ENCODE assay signal across 35 cellular contexts in the genomic region with DNA sequence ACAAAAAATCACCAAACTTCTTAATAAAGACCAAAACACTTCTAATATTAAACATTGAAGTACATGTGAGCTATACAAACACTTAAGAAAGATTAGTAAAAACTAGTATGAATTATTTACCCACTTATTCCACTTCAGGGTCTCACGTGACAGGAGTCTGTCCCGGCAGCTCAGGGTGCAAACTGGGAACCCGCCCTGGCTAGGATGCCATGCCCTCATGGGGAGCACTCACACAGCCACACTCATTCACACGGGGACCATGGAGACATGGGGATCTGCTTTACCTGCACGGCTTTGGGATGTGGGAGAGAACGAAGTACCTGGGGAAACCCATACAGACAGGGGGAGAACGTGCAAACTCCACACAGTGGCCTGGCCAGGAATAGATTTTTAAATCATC.
"Had no signal": no experiment of that assay in that cellular context is flagged by ENCODE, and none has a peak within 500 bp of the region (broad histone marks: within the 10 kb centered on the region; RNA-seq: fewer than 3 reads in every experiment).

No MANE protein-coding gene starts in this region.

- H3K27me3 Mint-ChIP-seq: activated B cell treated with CpG ODN at 0.5 μM for 24 hours; activated CD4-positive, alpha-beta memory T cell treated with anti-CD3 and anti-CD28 coated beads for 36 hours; activated CD4-positive, alpha-beta T cell treated with anti-CD3 and anti-CD28 coated beads, Interleukin-2, amount 10 ng/mL, durations not matched to agents 24 days and 14 days; activated CD8-positive, alpha-beta T cell treated with anti-CD3 and anti-CD28 coated beads for 36 hours; activated naive CD8-positive, alpha-beta T cell treated with anti-CD3 and anti-CD28 coated beads, Interleukin-2, amount 10 ng/mL, durations not matched to agents 7 days and 5 days; activated naive CD8-positive, alpha-beta T cell treated with anti-CD3 and anti-CD28 coated beads, Interleukin-2, amount 50 U/mL, for 24 hours; central memory CD8-positive, alpha-beta T cell had no signal

- H3K4me3 Mint-ChIP-seq: activated B cell treated with CpG ODN at 0.5 μM for 24 hours; activated CD4-positive, alpha-beta memory T cell treated with anti-CD3 and anti-CD28 coated beads for 36 hours; activated CD4-positive, alpha-beta T cell treated with anti-CD3 and anti-CD28 coated beads, Interleukin-2, amount 10 ng/mL, durations not matched to agents 24 days and 14 days; activated CD8-positive, alpha-beta T cell treated with anti-CD3 and anti-CD28 coated beads for 36 hours; activated naive CD4-positive, alpha-beta T cell treated with anti-CD3 and anti-CD28 coated beads, Interleukin-2, amount 10 ng/mL, durations not matched to agents 7 days and 5 days; activated naive CD4-positive, alpha-beta T cell treated with anti-CD3 and anti-CD28 coated beads, Interleukin-2, amount 50 U/mL, for 24 hours; activated naive CD8-positive, alpha-beta T cell; activated naive CD8-positive, alpha-beta T cell treated with anti-CD3 and anti-CD28 coated beads, Interleukin-2, amount 10 ng/mL, durations not matched to agents 7 days and 5 days; activated naive CD8-positive, alpha-beta T cell treated with anti-CD3 and anti-CD28 coated beads, Interleukin-2, amount 50 U/mL, for 24 hours; brain; central memory CD8-positive, alpha-beta T cell; T-helper 1 cell treated with Interleukin-12 subunit alpha and Interleukin-12 subunit beta and Interleukin-4 antibody, amounts not matched to agents 30 μg/mL and 1 μg/mL, for 36 hours; T-helper 2 cell treated with Interferon-gamma antibody and Interleukin-4, amounts not matched to agents 5 μg/mL and 100 μg/mL, for 36 hours had no signal

- H3K36me3 Mint-ChIP-seq: activated CD4-positive, alpha-beta memory T cell treated with anti-CD3 and anti-CD28 coated beads for 36 hours; activated naive CD4-positive, alpha-beta T cell treated with anti-CD3 and anti-CD28 coated beads, Interleukin-2, amount 10 ng/mL, durations not matched to agents 7 days and 5 days; activated naive CD4-positive, alpha-beta T cell treated with anti-CD3 and anti-CD28 coated beads, Interleukin-2, amount 50 U/mL, for 24 hours; activated naive CD8-positive, alpha-beta T cell; activated naive CD8-positive, alpha-beta T cell treated with anti-CD3 and anti-CD28 coated beads, Interleukin-2, amount 10 ng/mL, durations not matched to agents 7 days and 5 days; brain had no signal

- DNase-seq: activated B cell treated with CpG ODN at 0.5 μM for 24 hours; activated CD4-positive, alpha-beta memory T cell treated with anti-CD3 and anti-CD28 coated beads for 36 hours; activated CD4-positive, alpha-beta T cell treated with anti-CD3 and anti-CD28 coated beads for 4 hours; activated CD4-positive, alpha-beta T cell treated with anti-CD3 and anti-CD28 coated beads, Interleukin-2, amount 10 ng/mL, durations not matched to agents 24 days and 14 days; activated CD4-positive, alpha-beta T cell treated with anti-CD3 and anti-CD28 coated beads, Interleukin-2, amount 50 U/mL, for 1 hour; activated CD4-positive, alpha-beta T cell treated with anti-CD3 and anti-CD28 coated beads, Interleukin-2, amount 50 U/mL, for 4 hours; activated CD4-positive, CD25-positive, alpha-beta regulatory T cell treated with anti-CD3 and anti-CD28 coated beads, Interleukin-2, amount 50 U/mL, for 72 hours; activated CD8-positive, alpha-beta memory T cell treated with anti-CD3 and anti-CD28 coated beads, Interleukin-2, amount 50 U/mL, for 4 hours; activated CD8-positive, alpha-beta T cell treated with anti-CD3 and anti-CD28 coated beads for 36 hours; activated effector memory CD4-positive, alpha-beta T cell treated with Interleukin-2 at 50 U/mL for 16 hours; activated gamma-delta T cell; activated naive CD4-positive, alpha-beta T cell treated with anti-CD3 and anti-CD28 coated beads, Interleukin-2, amount 10 ng/mL, durations not matched to agents 7 days and 5 days; activated naive CD4-positive, alpha-beta T cell treated with Interleukin-2 at 50 U/mL for 16 hours; activated naive CD8-positive, alpha-beta T cell treated with anti-CD3 and anti-CD28 coated beads, Interleukin-2, amount 10 ng/mL, durations not matched to agents 7 days and 5 days; activated naive CD8-positive, alpha-beta T cell treated with anti-CD3 and anti-CD28 coated beads, Interleukin-2, amount 50 U/mL, for 24 hours; activated T-cell treated with anti-CD3 and anti-CD28 coated beads for 4 hours; activated T-cell treated with anti-CD3 and anti-CD28 coated beads, Interleukin-2, amount 50 U/mL, for 1 hour; activated T-cell treated with anti-CD3 and anti-CD28 coated beads, Interleukin-2, amount 50 U/mL, for 48 hours; amygdala; anterior cingulate cortex; caudate nucleus; cerebellar nuclear complex; T-helper 1 cell; T-helper 2 cell; T-helper 9 cell had no signal

- H3K27ac ChIP-seq: ascending aorta, cardiac muscle cell, VCaP had no signal

- H3K9me3 ChIP-seq: ascending aorta had no signal

- H3K4me1 Mint-ChIP-seq: activated B cell treated with CpG ODN at 0.5 μM for 24 hours; activated CD4-positive, alpha-beta T cell treated with anti-CD3 and anti-CD28 coated beads, Interleukin-2, amount 10 ng/mL, durations not matched to agents 24 days and 14 days; activated naive CD4-positive, alpha-beta T cell treated with anti-CD3 and anti-CD28 coated beads, Interleukin-2, amount 10 ng/mL, durations not matched to agents 7 days and 5 days; activated naive CD4-positive, alpha-beta T cell treated with anti-CD3 and anti-CD28 coated beads, Interleukin-2, amount 50 U/mL, for 24 hours; activated naive CD8-positive, alpha-beta T cell treated with anti-CD3 and anti-CD28 coated beads, Interleukin-2, amount 10 ng/mL, durations not matched to agents 7 days and 5 days; activated naive CD8-positive, alpha-beta T cell treated with anti-CD3 and anti-CD28 coated beads, Interleukin-2, amount 50 U/mL, for 24 hours; central memory CD8-positive, alpha-beta T cell had no signal

- H3K4me3 ChIP-seq: ascending aorta, cardiac muscle cell had no signal

- H3K9me3 Mint-ChIP-seq: activated CD4-positive, alpha-beta memory T cell treated with anti-CD3 and anti-CD28 coated beads for 36 hours; activated CD4-positive, alpha-beta T cell treated with anti-CD3 and anti-CD28 coated beads, Interleukin-2, amount 10 ng/mL, durations not matched to agents 24 days and 14 days; activated naive CD4-positive, alpha-beta T cell treated with anti-CD3 and anti-CD28 coated beads, Interleukin-2, amount 50 U/mL, for 24 hours; activated T-helper 2 cell treated with anti-CD3 and anti-CD28 coated beads, Interferon-gamma antibody, Interleukin-2, Interleukin-4, amounts not matched to agents 10 μg/mL and 5 μg/mL and 100 μg/mL, durations not matched to agents 14 hours and 24 hours and 36 hours had no signal

- ATAC-seq: activated CD8-positive, alpha-beta T cell treated with anti-CD3 and anti-CD28 coated beads for 36 hours; activated naive CD8-positive, alpha-beta T cell treated with anti-CD3 and anti-CD28 coated beads, Interleukin-2, amount 50 U/mL, for 24 hours had no signal

- H3K4me1 ChIP-seq: ascending aorta had no signal

- H3K36me3 ChIP-seq: ascending aorta, cardiac muscle cell had no signal

- H3K27me3 ChIP-seq: ascending aorta, cardiac muscle cell had no signal
